Comparison of ENCODE assay signal across 31 cellular contexts in the genomic region with DNA sequence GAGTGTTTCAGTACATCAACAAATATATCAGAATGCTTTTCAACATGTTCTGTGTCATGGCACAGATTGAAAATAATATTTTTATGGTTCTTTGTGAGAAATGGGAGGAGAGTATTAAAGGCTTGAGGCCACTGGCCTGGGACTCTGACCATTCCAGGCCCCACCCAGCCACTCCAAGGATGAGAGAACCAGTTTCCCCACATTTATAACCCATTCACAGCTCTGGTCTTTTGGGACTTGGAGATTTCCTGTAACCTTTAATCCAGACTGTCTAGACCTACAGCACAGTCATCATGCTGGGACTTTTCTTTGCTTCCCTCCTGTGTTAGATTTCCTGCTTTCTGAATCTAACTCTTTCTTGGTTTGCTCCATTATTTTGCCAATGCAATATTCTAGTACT.
DNase-seq lines count a peak whose midpoint lies in the region; ATAC-seq, FAIRE-seq and TF ChIP-seq lines count a peak whose summit lies in the region.
"Had no signal": no experiment of that assay in that cellular context is flagged by ENCODE, and none has a peak within 500 bp of the region (broad histone marks: within the 10 kb centered on the region; RNA-seq: fewer than 3 reads in every experiment).

No MANE protein-coding gene starts in this region.

- no peaks in the 10 kb centered on the region for H4K20me1 ChIP-seq in OCI-LY7 (ENCODE audit: insufficient read depth, low read length)

- no peaks in the 10 kb centered on the region for H3K9me2 ChIP-seq in OCI-LY7 (ENCODE audit: insufficient read depth, low read length)

- H3K4me3 ChIP-seq in right cardiac atrium (ENCODE audit: low read length) (no peak overlapping the region), left ventricle myocardium inferior (no peak overlapping the region), bronchial epithelial cell (ENCODE audit: low read depth, low read length) (no peak overlapping the region), left lung (no peak overlapping the region), OCI-LY7 (ENCODE audit: low read depth, low read length, poor library complexity, severe bottlenecking) (no peak overlapping the region)
- H3K4me3 ChIP-seq: A549, HAP-1, lung, ovary, uterus had no signal

- FAIRE-seq in bronchial epithelial cell (lab: Jason Lieb, UNC) = no peak
- FAIRE-seq: A549, keratinocyte had no signal

- no peaks in the 10 kb centered on the region for H3K4me1 ChIP-seq in right cardiac atrium (ENCODE audit: control insufficient read depth, insufficient read depth, low read length)
- no peaks in the 10 kb centered on the region for H3K4me1 ChIP-seq in left ventricle myocardium inferior
- no peaks in the 10 kb centered on the region for H3K4me1 ChIP-seq in left lung
- H3K4me1 ChIP-seq in OCI-LY7 (ENCODE audit: insufficient read depth, low read length, poor library complexity, severe bottlenecking) = no peaks in the 10 kb centered on the region
- H3K4me1 ChIP-seq: A549, HAP-1, uterus had no signal

- intact Hi-C loops in right cardiac atrium (cut with DNase I) = no loop called here
- intact Hi-C loops in left ventricle myocardium inferior (cut with micrococcal nuclease) = no loop called here
- intact Hi-C loops in left lung (cut with DNase I) = no loop called here
- intact Hi-C loops in OCI-LY7 (cut with micrococcal nuclease; ENCODE audit: unreplicated experiment) = no loop called here

- H3K4me2 ChIP-seq in OCI-LY7 (ENCODE audit: low read length) = no peak overlapping the region
- H3K4me2 ChIP-seq: A549 had no signal

- no peak for TF ChIP-seq CTCF in left ventricle myocardium inferior (IDR thresholded peaks at IDR 0.05; ENCODE audit: borderline replicate concordance)
- no peak for TF ChIP-seq CTCF in bronchial epithelial cell (IDR thresholded peaks at IDR 0.05; ENCODE audit: insufficient read depth, low read length, severe bottlenecking)
- TF ChIP-seq CTCF in left lung (IDR thresholded peaks at IDR 0.05) = no peak
- TF ChIP-seq CTCF in OCI-LY7 (conservative IDR thresholded peaks at IDR 0.05; ENCODE audit: low read length) = no peak

- H2AFZ ChIP-seq in OCI-LY7 (ENCODE audit: low read length) = no peak overlapping the region

- H3K79me2 ChIP-seq in OCI-LY7 (ENCODE audit: insufficient read depth, low read depth, low read length) = no peaks in the 10 kb centered on the region

- CTCF ChIA-PET in OCI-LY7 (lab: Charles Lee; ENCODE audit: unreplicated experiment) = no interaction called here

- H3K27me3 ChIP-seq in right cardiac atrium (ENCODE audit: control insufficient read depth, insufficient read depth) (no peaks in the 10 kb centered on the region), left ventricle myocardium inferior (ENCODE audit: low read depth) (no peaks in the 10 kb centered on the region), bronchial epithelial cell (ENCODE audit: control insufficient read depth, insufficient read depth, low read length) (no peaks in the 10 kb centered on the region), left lung (no peaks in the 10 kb centered on the region)
- H3K27me3 ChIP-seq: ovary, uterus had no signal

- DNase-seq in right cardiac atrium (peak in 2 of 3 donors; percentile 11 to 31), left ventricle myocardium inferior (no peak), bronchial epithelial cell (ENCODE audit: low read depth) (peak; percentile 69), left lung (no peak), superior temporal gyrus (ENCODE audit: extremely low spot score) (no peak), OCI-LY7 (ENCODE audit: low spot score) (no peak), H4 (ENCODE audit: low spot score) (no peak), NOMO-1 treated with dmso at 0.1 percent for 144 hours (lab: John Stamatoyannopoulos, UW; ENCODE audit: unreplicated experiment) (no peak)
- DNase-seq: activated CD4-positive, alpha-beta memory T cell treated with anti-CD3 and anti-CD28 coated beads, Interleukin-2, amount 10 ng/mL, durations not matched to agents 7 days and 5 days; activated CD4-positive, CD25-positive, alpha-beta regulatory T cell treated with anti-CD3 and anti-CD28 coated beads, Interleukin-2, amount 50 U/mL, for 72 hours; activated CD8-positive, alpha-beta memory T cell treated with anti-CD3 and anti-CD28 coated beads, Interleukin-2, amount 50 U/mL, for 48 hours; activated naive CD4-positive, alpha-beta T cell treated with anti-CD3 and anti-CD28 coated beads, Interleukin-2, amount 50 U/mL, for 16 hours; CD8-positive, alpha-beta T cell; cortex of kidney; endodermal cell; GF-D8; NCI-H1048; NCI-H187 treated with DMSO at 0.1 percent for 48 hours; NCI-H345; NCI-H774; ovary; stimulated activated CD4-positive, alpha-beta T cell treated with anti-CD3 and anti-CD28 coated beads, Interleukin-4, amount 100 ng/mL, for 24 hours; substantia nigra; T-helper 17 cell; uterus had no signal

- ATAC-seq in right cardiac atrium (no peak), left lung (peak; percentile 79)
- ATAC-seq: A549; CD8-positive, alpha-beta T cell; SK-N-SH treated with all-trans-retinoic acid at 6 μM for 48 hours; stimulated activated effector memory CD8-positive, alpha-beta T cell treated with anti-CD3 and anti-CD28 coated beads, Interleukin-12 subunit alpha, Interleukin-12 subunit beta, amount 100 ng/mL, for 72 hours; T-helper 17 cell had no signal

- no peaks in the 10 kb centered on the region for H3K36me3 ChIP-seq in left ventricle myocardium inferior
- H3K36me3 ChIP-seq in bronchial epithelial cell (ENCODE audit: control insufficient read depth, insufficient read depth, low read length) = no peaks in the 10 kb centered on the region
- H3K36me3 ChIP-seq in left lung = no peaks in the 10 kb centered on the region
- H3K36me3 ChIP-seq in OCI-LY7 (ENCODE audit: insufficient read depth, low read length) = no peaks in the 10 kb centered on the region
- H3K36me3 ChIP-seq: HAP-1, ovary, uterus had no signal

- no TSS peak for BruUV-seq in OCI-LY7 (replicated peaks; lab: Mats Ljungman, UMichigan)

- H3K9me3 ChIP-seq in right cardiac atrium (ENCODE audit: control insufficient read depth, low read length) = no peaks in the 10 kb centered on the region
- H3K9me3 ChIP-seq in left ventricle myocardium inferior (replicated peaks) = peaks cover 22% of the 10 kb centered on the region
- peaks cover 0 to 5% of the 10 kb centered on the region in 2 donors for H3K9me3 ChIP-seq in left lung
- no peaks in the 10 kb centered on the region for H3K9me3 ChIP-seq in OCI-LY7 (ENCODE audit: low read length)
- H3K9me3 ChIP-seq: A549, HAP-1, ovary, uterus had no signal

- POLR2A ChIA-PET in OCI-LY7 (lab: Charles Lee) = no interaction called here

- H3K27ac ChIP-seq in right cardiac atrium (ENCODE audit: low read length) = no peak overlapping the region
- H3K27ac ChIP-seq in left ventricle myocardium inferior (replicated peaks) = no peak overlapping the region
- no peak overlapping the region for H3K27ac ChIP-seq in left lung
- no peak overlapping the region for H3K27ac ChIP-seq in OCI-LY7 (ENCODE audit: low read depth, low read length, poor library complexity, severe bottlenecking)
- H3K27ac ChIP-seq: A549, ovary, uterus had no signal

Comparison
In these comparisons a context has a peak if more than half of its experiments do, and no peak if none do; other contexts are left out.
1. DNase-seq: peak in right cardiac atrium (2 of 3) and bronchial epithelial cell (single experiment); none in left ventricle myocardium inferior (single experiment), left lung (0 of 2), superior temporal gyrus (single experiment), OCI-LY7 (single experiment), H4 (single experiment) and NOMO-1 treated with dmso at 0.1 percent for 144 hours (single experiment).